In the genomic region with DNA sequence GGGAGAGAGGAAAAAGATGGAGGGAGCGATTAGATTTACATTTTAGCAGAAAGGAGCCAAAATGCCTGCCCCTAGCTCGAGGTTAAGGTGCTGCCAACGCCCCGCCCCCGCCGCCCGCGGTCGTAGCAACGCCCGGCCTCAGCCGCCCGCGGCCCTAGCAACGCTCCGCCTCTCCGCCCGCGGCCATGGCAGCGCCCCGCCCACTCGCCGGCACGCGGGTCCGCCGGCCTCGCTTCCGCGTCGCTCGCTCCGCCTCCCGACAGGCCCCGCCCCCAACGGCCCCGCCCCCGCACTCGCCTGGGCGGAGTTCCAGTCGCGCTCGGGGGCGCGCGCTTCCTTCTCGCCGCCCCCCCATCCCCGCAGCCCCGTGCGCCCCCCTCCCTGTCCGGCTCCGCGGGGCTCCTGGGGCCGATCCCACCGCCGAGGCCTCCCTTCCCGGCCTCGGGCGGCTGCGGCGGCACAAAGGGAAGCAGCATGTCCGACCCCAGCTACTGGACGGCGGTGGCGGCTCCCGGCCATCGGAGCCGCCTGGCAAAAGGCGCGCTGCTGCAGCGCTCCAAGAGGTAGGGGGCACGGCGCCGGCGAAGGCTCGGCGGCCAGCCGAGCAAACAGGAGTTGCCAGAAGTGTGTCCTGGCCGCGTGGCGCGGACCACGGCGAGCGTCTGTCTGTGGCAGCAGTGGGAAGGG, we compare ENCODE assay signal across 8 cellular contexts. TPM values are rescaled to one million over a fixed set of nuclear protein-coding genes. Genes with fewer than 3 reads are reported as not detected.
DNase-seq lines count a peak whose midpoint lies in the region; ATAC-seq and TF ChIP-seq lines count a peak whose summit lies in the region.

No MANE protein-coding gene starts in this region.

- no peak for TF ChIP-seq CTCF in activated B cell treated with CpG ODN at 0.5 μM for 24 hours (IDR thresholded peaks at IDR 0.05)
- TF ChIP-seq CTCF in cardiac fibroblast (IDR thresholded peaks at IDR 0.05; ENCODE audit: low read depth, low read length), result no peak
- TF ChIP-seq CTCF in spleen (IDR thresholded peaks at IDR 0.05 in 8 of 11, conservative IDR thresholded peaks at IDR 0.05 in 3 of 11), result peak in 1 of 11 experiments; percentile 13

- H3K9me3 ChIP-seq in spleen, result no peaks in the 10 kb centered on the region

- ATAC-seq in HG03095 (IDR thresholded peaks at IDR 0.05; ENCODE audit: unreplicated experiment) (peak; percentile 72), activated B cell treated with CpG ODN at 0.5 μM for 24 hours (ENCODE audit: low read depth) (peak; percentile 93)

- CTCF ChIA-PET in activated B cell treated with CpG ODN at 0.5 μM for 24 hours (lab: Charles Lee), result no interaction called here

- WGBS in spleen, 5 donors, result 0 to 1% (median 0%) methylated on average over 20 to 86 of the region's 86 CpGs

- POLR2A ChIA-PET in activated B cell treated with CpG ODN at 0.5 μM for 24 hours (lab: Charles Lee), result interaction anchor here (0.5 to 2.7 kb wide), 13 partner anchors 14 to 439 kb away, joined by 3 to 19 read pairs (median 5); a partner anchor contains a TSS

- intact Hi-C loops in activated B cell treated with CpG ODN at 0.5 μM for 24 hours (cut with micrococcal nuclease) (loop anchor here (1.0 to 2.0 kb wide), 2 partner anchors 34 to 211 kb away; no protein-coding TSS in a partner anchor), spleen (cut with DNase I; ENCODE audit: low total_unique reads) (no loop called here)

- H3K4me1 ChIP-seq in spleen, result peaks cover 22 to 92% (median 41%) of the 10 kb centered on the region in 6 donors

- H3K27ac Mint-ChIP-seq in activated B cell treated with CpG ODN at 0.5 μM for 24 hours, result peak overlapping the region; percentile 77

- peak overlapping the region; percentile 75 for H3K4me3 Mint-ChIP-seq in activated B cell treated with CpG ODN at 0.5 μM for 24 hours

- H3K4me1 Mint-ChIP-seq in activated B cell treated with CpG ODN at 0.5 μM for 24 hours, result peaks cover 40% of the 10 kb centered on the region

- H3K27me3 ChIP-seq in spleen (replicated peaks in 1 of 7), result no peaks in the 10 kb centered on the region

- peaks cover 0 to 58% (median 21%) of the 10 kb centered on the region in 6 donors for H3K36me3 ChIP-seq in spleen

- H3K4me3 ChIP-seq in cardiac fibroblast (replicated peaks in 1 of 2; ENCODE audit: low read depth in 2 of 2, low read length in 2 of 2) (peak overlapping the region; percentile 61 to 65), spleen (peak overlapping the region; percentile 69 to 85 (median 77))

- no peak for TF ChIP-seq POLR2A in spleen (IDR thresholded peaks at IDR 0.05)

- H3K9me3 Mint-ChIP-seq in activated B cell treated with CpG ODN at 0.5 μM for 24 hours, result no peaks in the 10 kb centered on the region

- peaks cover 38% of the 10 kb centered on the region for H3K36me3 Mint-ChIP-seq in activated B cell treated with CpG ODN at 0.5 μM for 24 hours (ENCODE audit: low read depth)

- H3K27ac ChIP-seq in spleen, result peak overlapping the region; percentile 66 to 88 (median 86)

- H3K27me3 Mint-ChIP-seq in activated B cell treated with CpG ODN at 0.5 μM for 24 hours, result no peaks in the 10 kb centered on the region

- DNase-seq in NCI-H2081 (lab: John Stamatoyannopoulos, UW) (peak; percentile 82 to 90), NCI-H2081 treated with DMSO at 0.1 percent for 48 hours (lab: John Stamatoyannopoulos, UW) (no peak), NCI-H2227 (lab: John Stamatoyannopoulos, UW; ENCODE audit: unreplicated experiment) (peak; percentile 92), activated B cell treated with CpG ODN at 0.5 μM for 24 hours (peak; percentile 98), cardiac fibroblast (ENCODE audit: low read depth in 2 of 2) (peak; percentile 80 to 90), islet precursor cell (peak; percentile 93), spleen (peak; percentile 99)

RNA-seq across cellular contexts. Expression of a gene that starts 20.3 kb away (rescaled TPM):
- 44.3 and 48.6 TPM in 2 replicates for total RNA-seq in activated B cell treated with CpG ODN at 0.5 μM for 24 hours
- total RNA-seq in spleen, result 10 to 100 TPM; 31.3 to 52.7 (median 39.4) TPM
- 10 to 100 TPM in 2 of 3 donors, 1 to 10 TPM in 1; 8.9 to 17.1 (median 16.1) TPM for polyA plus RNA-seq in spleen

RNA-seq across cellular contexts. Expression of a gene that starts 31.1 kb away (rescaled TPM):
- total RNA-seq in activated B cell treated with CpG ODN at 0.5 μM for 24 hours, result 19.9 and 20.9 TPM in 2 replicates
- 10 to 100 TPM; 19.7 to 31.6 (median 25.3) TPM for total RNA-seq in spleen
- 10 to 100 TPM in 2 of 3 donors, 1 to 10 TPM in 1; 9.9 to 21.5 (median 14.8) TPM for polyA plus RNA-seq in spleen

RNA-seq across cellular contexts. Expression of a gene that starts 35.1 kb away (rescaled TPM):
- total RNA-seq in activated B cell treated with CpG ODN at 0.5 μM for 24 hours (12.0 and 12.7 TPM in 2 replicates), spleen (10 to 100 TPM in 6 of 7 donors, 1 to 10 TPM in 1; 6.6 to 22.7 (median 16.3) TPM)
- polyA plus RNA-seq in spleen, result 1 to 10 TPM; 4.2 to 5.1 (median 4.9) TPM

RNA-seq across cellular contexts. Expression of a gene that starts 55.8 kb away (rescaled TPM):
- total RNA-seq in activated B cell treated with CpG ODN at 0.5 μM for 24 hours (251 and 255 TPM in 2 replicates), spleen (100 to 1,000 TPM; 206 to 475 (median 330) TPM)
- 100 to 1,000 TPM; 234 to 299 (median 274) TPM for polyA plus RNA-seq in spleen
